In the genomic region with DNA sequence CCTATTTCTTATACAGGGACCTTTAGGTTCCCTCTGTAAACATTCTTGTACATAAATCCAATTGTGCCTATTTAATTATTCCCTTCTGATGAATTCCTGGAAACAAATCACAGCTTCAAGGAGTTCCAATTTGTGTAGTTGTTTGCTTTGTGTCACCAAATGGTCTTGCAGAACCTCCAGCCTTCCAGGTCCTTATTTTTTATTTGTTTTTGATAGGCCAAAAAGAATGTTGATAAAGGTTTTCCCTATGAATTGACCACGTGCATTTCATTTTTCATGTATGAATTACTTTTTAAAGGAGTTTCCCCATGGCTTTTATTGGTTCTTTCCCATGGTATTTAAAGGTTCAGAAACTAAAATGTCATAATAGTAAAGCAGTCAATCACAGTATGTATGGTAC, we compare ENCODE assay signal across 29 cellular contexts.
DNase-seq lines count a peak whose midpoint lies in the region; ATAC-seq and TF ChIP-seq lines count a peak whose summit lies in the region.
"Had no signal": no experiment of that assay in that cellular context is flagged by ENCODE, and none has a peak within 500 bp of the region (broad histone marks: within the 10 kb centered on the region; RNA-seq: fewer than 3 reads in every experiment).

No MANE protein-coding gene starts in this region.

- ATAC-seq in aorta (ENCODE audit: low FRiP score) = no peak
- ATAC-seq: A549; CD8-positive, alpha-beta T cell had no signal

- intact Hi-C loops in aorta (cut with DNase I) = no loop called here

- POLR2A ChIA-PET in HEK293T (lab: Yijun Ruan, JAX) = no interaction called here

- no peaks in the 10 kb centered on the region for H3K36me3 ChIP-seq in aorta (ENCODE audit: control insufficient read depth in 1 of 2, insufficient read depth in 2 of 2, low read length in 1 of 2)
- H3K36me3 ChIP-seq: BE2C; BLaER1; BLaER1 treated with 17β-estradiol and CSF1 and Interleukin-3, amounts not matched to agents 10 nM and 100 nM had no signal

- 0 out of 2 replicates have a peak overlapping the region, but pooled peaks have one; percentile 9 for H3K27ac ChIP-seq in 22Rv1
- peak overlapping the region; percentile 27; the same call in 1 of the 2 replicates for H3K27ac ChIP-seq in VCaP
- H3K27ac ChIP-seq in aorta (ENCODE audit: low read depth in 1 of 2, low read length in 2 of 2) = no peak overlapping the region
- H3K27ac ChIP-seq: A549; BLaER1; BLaER1 treated with 17β-estradiol and CSF1 and Interleukin-3, amounts not matched to agents 10 nM and 100 nM had no signal

- DNase-seq in HEK293T (ENCODE audit: extremely low spot score) (no peak), LNCaP clone FGC (ENCODE audit: low read depth) (peak; percentile 97), C1 segment of cervical spinal cord (lab: John Stamatoyannopoulos, UW) (no peak), DMS79 (lab: John Stamatoyannopoulos, UW) (no peak), aorta (no peak)
- no peak for DNase-seq in activated T-cell treated with anti-CD3 and anti-CD28 coated beads, Interleukin-2, amount 50 U/mL, for 1 hour
- DNase-seq: 8988T; ACHN; AML-193; BE2C; Caco-2; Calu3; CD4-positive, alpha-beta memory T cell; CD4-positive, alpha-beta T cell; CD4-positive, CD25-positive, alpha-beta regulatory T cell; CD8-positive, alpha-beta memory T cell; CD8-positive, alpha-beta T cell; COR-L47; DMS 273 treated with DMSO at 0.1 percent for 48 hours; DMS153; DMS53; DMS79 treated with DMSO at 0.1 percent for 48 hours; DND-41; EL had no signal

- H3K4me3 ChIP-seq in LNCaP clone FGC (ENCODE audit: low read depth, low read length) (no peak overlapping the region), aorta (ENCODE audit: low read length in 2 of 2) (no peak overlapping the region)
- H3K4me3 ChIP-seq: A549; BLaER1; BLaER1 treated with 17β-estradiol and CSF1 and Interleukin-3, amounts not matched to agents 10 nM and 100 nM had no signal

- CTCF ChIA-PET in HEK293T (lab: Yijun Ruan, JAX) = no interaction called here

- H3K9me3 ChIP-seq in aorta (ENCODE audit: control insufficient read depth, low read length) = no peaks in the 10 kb centered on the region
- H3K9me3 ChIP-seq: A549; BE2C; BLaER1; BLaER1 treated with 17β-estradiol and CSF1 and Interleukin-3, amounts not matched to agents 10 nM and 100 nM; Caco-2 had no signal

- TF ChIP-seq CTCF in 22Rv1 (IDR thresholded peaks at IDR 0.05) (no peak), LNCaP clone FGC (IDR thresholded peaks at IDR 0.05; ENCODE audit: control insufficient read depth, extremely low read depth, insufficient read depth) (no peak), VCaP (conservative IDR thresholded peaks at IDR 0.05) (no peak)

- 40 to 54% methylated on average over 1 of the region's 1 CpG for WGBS in aorta, 2 donors

- no peaks in the 10 kb centered on the region for H3K4me1 ChIP-seq in aorta (ENCODE audit: control insufficient read depth in 1 of 2, insufficient read depth in 2 of 2, low read length in 2 of 2)
- H3K4me1 ChIP-seq: A549, BE2C, BLaER1, Caco-2 had no signal

- no peaks in the 10 kb centered on the region for H3K27me3 ChIP-seq in aorta (ENCODE audit: control insufficient read depth in 1 of 2, insufficient read depth in 2 of 2, low read length in 1 of 2)
- H3K27me3 ChIP-seq: BE2C; BLaER1; BLaER1 treated with 17β-estradiol and CSF1 and Interleukin-3, amounts not matched to agents 10 nM and 100 nM had no signal

TF ChIP-seq in HEK293T, 16 proteins besides CTCF, POLR2A, EP300 and RAD21:
- TF ChIP-seq TARDBP (IDR thresholded peaks at IDR 0.05) = no peak
- TF ChIP-seq, protein P1, sequence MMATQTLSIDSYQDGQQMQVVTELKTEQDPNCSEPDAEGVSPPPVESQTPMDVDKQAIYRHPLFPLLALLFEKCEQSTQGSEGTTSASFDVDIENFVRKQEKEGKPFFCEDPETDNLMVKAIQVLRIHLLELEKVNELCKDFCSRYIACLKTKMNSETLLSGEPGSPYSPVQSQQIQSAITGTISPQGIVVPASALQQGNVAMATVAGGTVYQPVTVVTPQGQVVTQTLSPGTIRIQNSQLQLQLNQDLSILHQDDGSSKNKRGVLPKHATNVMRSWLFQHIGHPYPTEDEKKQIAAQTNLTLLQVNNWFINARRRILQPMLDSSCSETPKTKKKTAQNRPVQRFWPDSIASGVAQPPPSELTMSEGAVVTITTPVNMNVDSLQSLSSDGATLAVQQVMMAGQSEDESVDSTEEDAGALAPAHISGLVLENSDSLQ (IDR thresholded peaks at IDR 0.05) = peak; percentile 19; the same call in 1 of the 2 replicates

Comparison
In these comparisons a context has a peak if more than half of its experiments do, and no peak if none do; other contexts are left out.
1. H3K27ac ChIP-seq: peak in 22Rv1 (single experiment) and VCaP (single experiment); none in aorta (0 of 2).